8 cellular contexts compared by ENCODE assay signal in the genomic region with DNA sequence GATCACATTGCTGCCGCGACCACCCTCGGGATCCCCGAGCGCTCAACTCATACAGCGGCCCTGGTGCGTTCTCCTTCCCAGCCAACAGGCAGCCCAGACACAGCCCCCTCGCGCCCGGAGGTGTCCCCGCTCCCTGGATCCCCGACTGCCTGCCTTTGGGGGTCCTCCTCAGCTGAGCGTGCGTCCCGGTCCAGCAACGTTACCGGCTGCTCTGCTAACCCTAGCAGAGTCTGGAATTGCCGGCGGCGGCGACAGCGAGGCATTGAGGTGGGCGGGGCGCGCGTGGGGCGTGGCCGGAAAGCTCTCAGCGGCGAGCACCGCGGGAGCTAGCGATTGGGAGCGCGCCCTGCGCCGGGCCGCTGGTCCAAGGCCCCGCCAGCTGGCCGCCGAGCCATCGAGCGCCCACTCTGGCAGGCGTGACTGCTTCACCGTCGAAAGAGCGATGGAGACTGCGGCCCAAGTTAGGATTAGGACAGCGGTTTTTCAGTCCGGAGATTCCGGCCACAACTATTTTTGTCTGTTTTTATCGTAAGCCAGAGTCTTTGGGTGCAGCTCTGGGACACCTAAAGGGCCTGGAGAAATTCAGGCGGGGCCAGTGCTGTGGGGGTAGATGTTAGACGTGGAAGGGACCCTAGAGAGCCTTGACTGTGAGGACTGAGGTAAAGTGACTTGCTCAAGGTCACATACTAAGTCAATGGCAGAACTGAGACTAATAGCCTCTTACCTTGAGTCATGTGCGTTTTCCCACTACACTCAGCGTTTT. TPM values are rescaled to one million over a fixed set of nuclear protein-coding genes. Genes with fewer than 3 reads are reported as not detected.
DNase-seq lines count a peak whose midpoint lies in the region; ATAC-seq and TF ChIP-seq lines count a peak whose summit lies in the region.

Gene HEATR5A (minus strand): TSS at position 232 of the 763 bp plus-strand sequence. CDS start 17,575 bp downstream, outside the sequence.

- H3K4me3 ChIP-seq in GM12865 (ENCODE audit: low read depth, low read length) (peak within 1 kb of the TSS; percentile 70), osteoblast (ENCODE audit: insufficient read depth, low read length) (peak within 1 kb of the TSS; percentile 100), testis (peak within 1 kb of the TSS; percentile 90 to 94)

- H3K4me1 Mint-ChIP-seq in glutamatergic neuron (ENCODE audit: low read depth, unreplicated experiment), result peaks cover 5% of the 10 kb centered on the region

- H3K27me3 Mint-ChIP-seq in glutamatergic neuron (ENCODE audit: unreplicated experiment), result no peaks in the 10 kb centered on the region

- H3K27me3 ChIP-seq in osteoblast (ENCODE audit: insufficient read depth, low read length) (no peaks in the 10 kb centered on the region), testis (no peaks in the 10 kb centered on the region)

- ATAC-seq in HG02623 (IDR thresholded peaks at IDR 0.05; ENCODE audit: unreplicated experiment) (peak; percentile 95), SK-N-SH treated with all-trans-retinoic acid at 6 μM for 48 hours (peak; percentile 98)
- peak; percentile 90 to 91 for ATAC-seq in activated naive CD4-positive, alpha-beta T cell treated with anti-CD3 and anti-CD28 coated beads, Interleukin-2, amount 50 U/mL, for 72 hours

- TF ChIP-seq POLR2A in testis (IDR thresholded peaks at IDR 0.05), result peak; percentile 72

- H2AFZ ChIP-seq in osteoblast (ENCODE audit: low read length), result peak within 1 kb of the TSS; percentile 92

- no peaks in the 10 kb centered on the region for H3K9me3 Mint-ChIP-seq in activated naive CD4-positive, alpha-beta T cell treated with anti-CD3 and anti-CD28 coated beads, Interleukin-2, amount 50 U/mL, for 72 hours
- H3K9me3 Mint-ChIP-seq in glutamatergic neuron (ENCODE audit: unreplicated experiment), result no peaks in the 10 kb centered on the region

- peaks cover 12% of the 10 kb centered on the region for H3K4me1 ChIP-seq in osteoblast (ENCODE audit: insufficient read depth, low read length)
- peaks cover 6% of the 10 kb centered on the region for H3K4me1 ChIP-seq in testis

- peak within 1 kb of the TSS; percentile 96 for H3K4me2 ChIP-seq in osteoblast (ENCODE audit: insufficient read depth, low read length)

- TF ChIP-seq CTCF in GM12865 (IDR thresholded peaks at IDR 0.05; ENCODE audit: insufficient read depth, low read depth, low read length, missing control alignments) (peak; percentile 19), glutamatergic neuron (IDR thresholded peaks at IDR 0.05; ENCODE audit: partially characterized antibody, unreplicated experiment) (no peak), osteoblast (IDR thresholded peaks at IDR 0.05; ENCODE audit: extremely low read depth, low read depth, low read length) (peak; percentile 15), testis (IDR thresholded peaks at IDR 0.05) (peak in 1 of 3 experiments; percentile 34)

- 2 to 3% methylated on average over 23 to 35 of the region's 56 CpGs for WGBS in testis, 2 donors

- H3K9me3 ChIP-seq in osteoblast (ENCODE audit: low read depth, low read length), result no peaks in the 10 kb centered on the region
- no peaks in the 10 kb centered on the region for H3K9me3 ChIP-seq in testis

- H3K27ac ChIP-seq in osteoblast (ENCODE audit: low read depth, low read length) (peak within 1 kb of the TSS; percentile 84), testis (peak within 1 kb of the TSS; percentile 70 to 91)

- intact Hi-C loops in testis (cut with DNase I; ENCODE audit: low total_unique reads), result no loop called here

- H3K4me3 Mint-ChIP-seq in glutamatergic neuron (ENCODE audit: unreplicated experiment), result peak within 1 kb of the TSS; percentile 91

- H4K20me1 ChIP-seq in osteoblast (ENCODE audit: insufficient read depth, low read length), result peaks cover 3% of the 10 kb centered on the region

- H3K27ac Mint-ChIP-seq in activated naive CD4-positive, alpha-beta T cell treated with anti-CD3 and anti-CD28 coated beads, Interleukin-2, amount 50 U/mL, for 72 hours, result peak within 1 kb of the TSS; percentile 91 to 93
- peak within 1 kb of the TSS; percentile 64 for H3K27ac Mint-ChIP-seq in glutamatergic neuron (ENCODE audit: unreplicated experiment)

- H3K79me2 ChIP-seq in osteoblast (ENCODE audit: insufficient read depth, low read length), result peaks cover 47% of the 10 kb centered on the region

- peaks cover 0 to 6% of the 10 kb centered on the region in 2 donors for H3K36me3 Mint-ChIP-seq in activated naive CD4-positive, alpha-beta T cell treated with anti-CD3 and anti-CD28 coated beads, Interleukin-2, amount 50 U/mL, for 72 hours
- H3K36me3 Mint-ChIP-seq in glutamatergic neuron (ENCODE audit: unreplicated experiment), result no peaks in the 10 kb centered on the region

- H3K36me3 ChIP-seq in osteoblast (ENCODE audit: insufficient read depth, low read length), result peaks cover 3% of the 10 kb centered on the region
- no peaks in the 10 kb centered on the region for H3K36me3 ChIP-seq in testis (ENCODE audit: low read depth, missing control alignments)

- DNase-seq in GM12865 (ENCODE audit: low read depth) (peak; percentile 97), NCI-H1092 treated with DMSO at 0.1 percent for 48 hours (lab: John Stamatoyannopoulos, UW) (peak; percentile 96), glutamatergic neuron (peak; percentile 99), osteoblast (ENCODE audit: insufficient read length, low spot score, missing footprints) (peak; percentile 98), testis (peak; percentile 97)
- DNase-seq in activated naive CD4-positive, alpha-beta T cell treated with anti-CD3 and anti-CD28 coated beads, Interleukin-2, amount 50 U/mL, for 72 hours (ENCODE audit: low spot score in 2 of 2), result peak; percentile 87 to 93

TF ChIP-seq in SK-N-SH treated with all-trans-retinoic acid at 6 μM for 48 hours, 23 proteins besides CTCF, POLR2A, EP300 and RAD21:
- TF ChIP-seq ESRRG (CRISPR knock-in tag; IDR thresholded peaks at IDR 0.05) (peak; percentile 32; the same call in 1 of the 2 replicates), ZNF8 (CRISPR knock-in tag; IDR thresholded peaks at IDR 0.05) (no peak)

RNA-seq across cellular contexts. Expression of gene HEATR5A, which starts in this region (rescaled TPM):
- total RNA-seq in activated naive CD4-positive, alpha-beta T cell treated with anti-CD3 and anti-CD28 coated beads, Interleukin-2, amount 50 U/mL, for 72 hours, result 10 to 100 TPM in 1 of 2 donors, 1 to 10 TPM in 1; 9.9 to 12.7 TPM
- 14.1 TPM for total RNA-seq in glutamatergic neuron (ENCODE audit: unreplicated experiment)
- 38.3 and 46.0 TPM in 2 replicates for total RNA-seq in osteoblast
- 10 to 100 TPM; 33.0 to 39.8 TPM for total RNA-seq in testis
- 19.6 TPM for polyA plus RNA-seq in testis (ENCODE audit: insufficient read depth, low read depth, low replicate concordance)

Comparison
In these comparisons a context has a peak if more than half of its experiments do, and no peak if none do; other contexts are left out.
1. Peak in every context shown above with its lines: DNase-seq, ATAC-seq, H3K4me3 ChIP-seq and H3K27ac ChIP-seq.